ENCODE assay signal across 19 cellular contexts in genomic region chr20:3084283-3084985, GRCh38. TPM values are rescaled to one million over a fixed set of nuclear protein-coding genes. Genes with fewer than 3 reads are reported as not detected.
DNase-seq lines count a peak whose midpoint lies in the region; ATAC-seq and TF ChIP-seq lines count a peak whose summit lies in the region.
"Had no signal": no experiment of that assay in that cellular context is flagged by ENCODE, and none has a peak within 500 bp of the region (broad histone marks: within the 10 kb centered on the region; RNA-seq: fewer than 3 reads in every experiment).

Gene AVP, minus strand, starts transcription at chr20:3084724. Its CDS starts 50 bp downstream, at chr20:3084674.

- CTCF ChIA-PET in CD4-positive, alpha-beta T cell (lab: Charles Lee) = no interaction called here
- CTCF ChIA-PET in OCI-LY7 (lab: Charles Lee; ENCODE audit: unreplicated experiment) = no interaction called here

- peak within 1 kb of the TSS; percentile 55; the same call in 1 of the 2 replicates for H3K4me3 ChIP-seq in HUES48 (ENCODE audit: low read depth, low read length)
- H3K4me3 ChIP-seq in neuronal stem cell (ENCODE audit: low read length in 2 of 2) = peak within 1 kb of the TSS in 1 of 2 donors; percentile 63
- no peak within 1 kb of the TSS for H3K4me3 ChIP-seq in OCI-LY7 (ENCODE audit: low read depth, low read length, poor library complexity, severe bottlenecking)
- no peak within 1 kb of the TSS for H3K4me3 ChIP-seq in breast epithelium
- H3K4me3 ChIP-seq: BLaER1 had no signal

- no peak within 1 kb of the TSS for H2BK5ac ChIP-seq in neuronal stem cell (ENCODE audit: low read length)

- H3K4me1 Mint-ChIP-seq in CD4-positive, alpha-beta T cell (ENCODE audit: low read depth) = peaks cover 12% of the 10 kb centered on the region
- H3K4me1 Mint-ChIP-seq in effector memory CD8-positive, alpha-beta T cell (ENCODE audit: low read depth in 2 of 2) = peaks cover 4 to 7% of the 10 kb centered on the region in 2 donors

- no CpG with 5 or more reads among the region's 28 CpGs for WGBS in neuronal stem cell (ENCODE audit: extremely low coverage in 2 of 2, insufficient read length in 2 of 2, insufficient replicate concordance in 1 of 2), 2 donors

- BruUV-seq in OCI-LY7 (replicated peaks; lab: Mats Ljungman, UMichigan) = no TSS peak

- TF ChIP-seq POLR2A in breast epithelium (IDR thresholded peaks at IDR 0.05) = no peak

- peaks cover 26% of the 10 kb centered on the region for H3K27me3 ChIP-seq in CD4-positive, alpha-beta T cell (ENCODE audit: control insufficient read depth, insufficient read depth, low read length)
- peaks cover 51% of the 10 kb centered on the region for H3K27me3 ChIP-seq in HUES48 (ENCODE audit: control insufficient read depth, insufficient read depth, low read length)
- peaks cover 11 to 58% (median 35%) of the 10 kb centered on the region in 3 experiments for H3K27me3 ChIP-seq in neuronal stem cell (ENCODE audit: control insufficient read depth in 3 of 3, insufficient read depth in 3 of 3, low read depth in 1 of 3, low read length in 3 of 3)
- peaks cover 3 to 18% of the 10 kb centered on the region in 2 donors for H3K27me3 ChIP-seq in breast epithelium

- no peak within 1 kb of the TSS for H2BK120ac ChIP-seq in neuronal stem cell (ENCODE audit: low read depth, low read length)

- 0 out of 2 replicates have a peak, but pooled peaks cover 5% of the 10 kb centered on the region for H3K4me1 ChIP-seq in HUES48 (ENCODE audit: control insufficient read depth, insufficient read depth, low read length)
- H3K4me1 ChIP-seq in neuronal stem cell (ENCODE audit: control insufficient read depth in 2 of 2, insufficient read depth in 1 of 2, low read depth in 1 of 2, low read length in 2 of 2) = peaks cover 0 to 4% of the 10 kb centered on the region in 2 donors
- H3K4me1 ChIP-seq in OCI-LY7 (ENCODE audit: insufficient read depth, low read length, poor library complexity, severe bottlenecking) = no peaks in the 10 kb centered on the region
- H3K4me1 ChIP-seq in breast epithelium = no peaks in the 10 kb centered on the region
- H3K4me1 ChIP-seq: BLaER1 had no signal

- ATAC-seq in CD4-positive, alpha-beta T cell (ENCODE audit: poor library complexity) = no peak
- no peak for ATAC-seq in effector memory CD8-positive, alpha-beta T cell (replicated peaks)
- ATAC-seq: Panc1 had no signal

- H3K36me3 ChIP-seq in HUES48 (ENCODE audit: control insufficient read depth, insufficient read depth, low read length) (no peaks in the 10 kb centered on the region), neuronal stem cell (replicated peaks in 1 of 2; ENCODE audit: control insufficient read depth in 2 of 2, insufficient read depth in 2 of 2, low read length in 2 of 2) (no peaks in the 10 kb centered on the region), OCI-LY7 (ENCODE audit: insufficient read depth, low read length) (no peaks in the 10 kb centered on the region), breast epithelium (no peaks in the 10 kb centered on the region)
- H3K36me3 ChIP-seq: BLaER1, cardiac muscle cell had no signal

- H3K79me1 ChIP-seq in neuronal stem cell (ENCODE audit: low read depth, low read length) = no peaks in the 10 kb centered on the region

- no peak within 1 kb of the TSS for H3K27ac ChIP-seq in CD4-positive, alpha-beta T cell (ENCODE audit: low read depth, low read length)
- no peak within 1 kb of the TSS for H3K27ac ChIP-seq in HUES48 (ENCODE audit: low read depth, low read length)
- H3K27ac ChIP-seq in neuronal stem cell (replicated peaks; ENCODE audit: low read length) = no peak within 1 kb of the TSS
- H3K27ac ChIP-seq in OCI-LY7 (ENCODE audit: low read depth, low read length, poor library complexity, severe bottlenecking) = no peak within 1 kb of the TSS
- no peak within 1 kb of the TSS for H3K27ac ChIP-seq in breast epithelium
- H3K27ac ChIP-seq: BLaER1, cardiac muscle cell had no signal

- peak within 1 kb of the TSS; percentile 48 for H3K4me3 Mint-ChIP-seq in CD4-positive, alpha-beta T cell
- H3K4me3 Mint-ChIP-seq in effector memory CD8-positive, alpha-beta T cell = peak within 1 kb of the TSS; percentile 77 to 80
- H3K4me3 Mint-ChIP-seq: activated CD4-positive, alpha-beta T cell treated with anti-CD3 and anti-CD28 coated beads, Interleukin-2, amount 10 ng/mL, durations not matched to agents 7 days and 5 days had no signal

- H3K27me3 Mint-ChIP-seq in CD4-positive, alpha-beta T cell = peaks cover 45% of the 10 kb centered on the region
- peaks cover 59 to 67% of the 10 kb centered on the region in 2 donors for H3K27me3 Mint-ChIP-seq in effector memory CD8-positive, alpha-beta T cell

- peak within 1 kb of the TSS; percentile 83 for H3K18ac ChIP-seq in neuronal stem cell (ENCODE audit: low read length)

- no peaks in the 10 kb centered on the region for H3K9me3 ChIP-seq in CD4-positive, alpha-beta T cell (ENCODE audit: control insufficient read depth, low read length)
- H3K9me3 ChIP-seq in HUES48 (ENCODE audit: control insufficient read depth, insufficient read depth, low read length) (no peaks in the 10 kb centered on the region), neuronal stem cell (replicated peaks in 1 of 2; ENCODE audit: control insufficient read depth in 2 of 2, insufficient read depth in 1 of 2, low read depth in 1 of 2, low read length in 2 of 2) (no peaks in the 10 kb centered on the region), OCI-LY7 (ENCODE audit: low read length) (no peaks in the 10 kb centered on the region), breast epithelium (no peaks in the 10 kb centered on the region)
- H3K9me3 ChIP-seq: BLaER1 had no signal

- H3K4ac ChIP-seq in neuronal stem cell (ENCODE audit: low read length) = peak within 1 kb of the TSS; percentile 89

- H3K4me2 ChIP-seq in neuronal stem cell (ENCODE audit: insufficient read depth, low read length, poor library complexity, severe bottlenecking) = no peak within 1 kb of the TSS
- no peak within 1 kb of the TSS for H3K4me2 ChIP-seq in OCI-LY7 (ENCODE audit: low read length)
- H3K4me2 ChIP-seq: BLaER1 had no signal

- H3K14ac ChIP-seq in neuronal stem cell (ENCODE audit: low read length) = peak within 1 kb of the TSS; percentile 21

- peak within 1 kb of the TSS; percentile 81 for H2AK5ac ChIP-seq in neuronal stem cell (ENCODE audit: low read depth, low read length)

- H3K23ac ChIP-seq in neuronal stem cell (ENCODE audit: low read depth, low read length, poor library complexity) = peak within 1 kb of the TSS; percentile 89

- no peak within 1 kb of the TSS for H2BK15ac ChIP-seq in neuronal stem cell (ENCODE audit: low read length)

- H3K9me2 ChIP-seq in OCI-LY7 (ENCODE audit: insufficient read depth, low read length) = no peaks in the 10 kb centered on the region

- no peaks in the 10 kb centered on the region for H3K79me2 ChIP-seq in OCI-LY7 (ENCODE audit: insufficient read depth, low read depth, low read length)

- H3K27ac Mint-ChIP-seq in CD4-positive, alpha-beta T cell = no peak within 1 kb of the TSS
- H3K27ac Mint-ChIP-seq in effector memory CD8-positive, alpha-beta T cell = no peak within 1 kb of the TSS
- H3K27ac Mint-ChIP-seq: activated CD4-positive, alpha-beta T cell treated with anti-CD3 and anti-CD28 coated beads, Interleukin-2, amount 10 ng/mL, durations not matched to agents 7 days and 5 days had no signal

- DNase-seq in CD4-positive, alpha-beta T cell = no peak
- DNase-seq in effector memory CD8-positive, alpha-beta T cell = no peak
- no peak for DNase-seq in neuronal stem cell (ENCODE audit: low spot score)
- no peak for DNase-seq in H4 (ENCODE audit: low spot score)
- no peak for DNase-seq in OCI-LY7 (ENCODE audit: low spot score)
- DNase-seq in breast epithelium (ENCODE audit: low spot score in 2 of 2) = no peak
- DNase-seq in NCI-H1436 treated with DMSO at 0.1 percent for 48 hours (lab: John Stamatoyannopoulos, UW) = no peak
- DNase-seq: activated CD4-positive, alpha-beta T cell treated with anti-CD3 and anti-CD28 coated beads, Interleukin-2, amount 10 ng/mL, durations not matched to agents 7 days and 5 days; KBM-7; NCI-H1417 treated with DMSO at 0.1 percent for 48 hours; NCI-H524 had no signal

- intact Hi-C loops in CD4-positive, alpha-beta T cell (cut with DNase I, micrococcal nuclease) = no loop called here
- intact Hi-C loops in OCI-LY7 (cut with micrococcal nuclease; ENCODE audit: unreplicated experiment) (no loop called here), breast epithelium (cut with DNase I; ENCODE audit: low total_unique reads) (no loop called here)

- H4K8ac ChIP-seq in neuronal stem cell (ENCODE audit: low read depth, low read length) = no peak within 1 kb of the TSS

- H3K36me3 Mint-ChIP-seq in CD4-positive, alpha-beta T cell (ENCODE audit: low read depth) = no peaks in the 10 kb centered on the region
- H3K36me3 Mint-ChIP-seq in effector memory CD8-positive, alpha-beta T cell (ENCODE audit: insufficient read depth) = no peaks in the 10 kb centered on the region

- no peaks in the 10 kb centered on the region for H4K20me1 ChIP-seq in OCI-LY7 (ENCODE audit: insufficient read depth, low read length)

- H3K9me3 Mint-ChIP-seq in CD4-positive, alpha-beta T cell = no peaks in the 10 kb centered on the region
- no peaks in the 10 kb centered on the region for H3K9me3 Mint-ChIP-seq in effector memory CD8-positive, alpha-beta T cell
- H3K9me3 Mint-ChIP-seq: activated CD4-positive, alpha-beta T cell treated with anti-CD3 and anti-CD28 coated beads, Interleukin-2, amount 10 ng/mL, durations not matched to agents 7 days and 5 days had no signal

- H4K91ac ChIP-seq in neuronal stem cell (ENCODE audit: low read depth, low read length, poor library complexity) = no peak within 1 kb of the TSS

- TF ChIP-seq CTCF in CD4-positive, alpha-beta T cell (IDR thresholded peaks at IDR 0.05) = no peak
- TF ChIP-seq CTCF in OCI-LY7 (conservative IDR thresholded peaks at IDR 0.05; ENCODE audit: low read length) (no peak), breast epithelium (IDR thresholded peaks at IDR 0.05) (no peak)

- H2BK12ac ChIP-seq in neuronal stem cell (ENCODE audit: low read length) = peak within 1 kb of the TSS; percentile 41

- peak within 1 kb of the TSS; percentile 84 for H2AFZ ChIP-seq in neuronal stem cell (ENCODE audit: low read length)
- no peak within 1 kb of the TSS for H2AFZ ChIP-seq in OCI-LY7 (ENCODE audit: low read length)

- POLR2A ChIA-PET in CD4-positive, alpha-beta T cell (lab: Charles Lee) = interaction anchor here (2.3 kb wide), 1 partner anchor 8 kb away, joined by 18 read pairs; no protein-coding TSS in a partner anchor
- POLR2A ChIA-PET in OCI-LY7 (lab: Charles Lee) = no interaction called here

- H3K9ac ChIP-seq in HUES48 (ENCODE audit: low read depth, low read length) = no peak within 1 kb of the TSS
- H3K9ac ChIP-seq in neuronal stem cell (ENCODE audit: low read depth, low read length, poor library complexity) = peak within 1 kb of the TSS; percentile 44
- H3K9ac ChIP-seq: BLaER1 had no signal

RNA-seq across cellular contexts. Expression of gene AVP, which starts in this region (rescaled TPM):
- total RNA-seq in CD4-positive, alpha-beta T cell = under 1 TPM; 0.47 to 0.56 TPM
- not detected for polyA plus RNA-seq in neuronal stem cell (2013, experiment 1 of 2)
- 0.07 TPM for polyA plus RNA-seq in neuronal stem cell (2013, experiment 2 of 2)
- not detected in 2 replicates for total RNA-seq in H4 (2014; rRNA removed; shearing (Covaris generic))
- not detected in 2 replicates for total RNA-seq in OCI-LY7 (2014; rRNA removed; shearing (Covaris generic))
- total RNA-seq in OCI-LY7 (2022) (not detected in 2 replicates), breast epithelium (not detected)
- total RNA-seq: activated CD4-positive, alpha-beta T cell treated with anti-CD3 and anti-CD28 coated beads, Interleukin-2, amount 10 ng/mL, durations not matched to agents 7 days and 5 days; cardiac muscle cell; frontal cortex; pulmonary artery endothelial cell; T-helper 1 cell treated with Interleukin-12 subunit alpha and Interleukin-12 subunit beta and Interleukin-4 antibody, amounts not matched to agents 30 ng/mL and 1 ng/mL, for 36 hours; ureter had no signal
- polyA plus RNA-seq: cardiac muscle cell had no signal
